ENCODE assay signal across 34 cellular contexts in the genomic region with DNA sequence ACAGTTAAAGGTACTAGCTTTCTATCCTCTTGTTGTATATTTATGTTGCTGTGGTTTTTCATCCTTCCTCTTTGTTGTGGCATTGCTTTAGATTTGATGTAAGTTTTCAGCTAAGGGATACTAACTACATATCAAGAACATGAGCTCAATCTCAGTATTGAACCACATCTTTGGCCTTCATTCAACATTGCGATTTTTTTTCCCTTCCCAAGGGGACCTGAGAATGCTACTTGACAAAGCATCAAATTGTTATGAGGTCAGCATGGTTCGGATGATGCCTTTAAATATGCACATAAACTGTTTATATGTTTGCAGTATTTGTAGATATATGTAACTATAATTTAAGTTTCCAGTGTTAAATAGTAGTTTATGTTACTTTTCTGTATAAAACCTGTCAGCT. TPM values are rescaled to one million over a fixed set of nuclear protein-coding genes. Genes with fewer than 3 reads are reported as not detected.
"Had no signal": no experiment of that assay in that cellular context is flagged by ENCODE, and none has a peak within 500 bp of the region (broad histone marks: within the 10 kb centered on the region; RNA-seq: fewer than 3 reads in every experiment).

No MANE protein-coding gene starts in this region.

- DNase-seq: activated CD4-positive, alpha-beta memory T cell treated with anti-CD3 and anti-CD28 coated beads for 36 hours; activated CD4-positive, alpha-beta T cell treated with anti-CD3 and anti-CD28 coated beads, Interleukin-2, amount 10 ng/mL, durations not matched to agents 24 days and 14 days; activated CD8-positive, alpha-beta memory T cell treated with anti-CD3 and anti-CD28 coated beads, Interleukin-2, amount 50 U/mL, for 4 hours; activated effector memory CD4-positive, alpha-beta T cell treated with anti-CD3 and anti-CD28 coated beads, Interleukin-2, amount 50 U/mL, for 16 hours; activated naive CD4-positive, alpha-beta T cell treated with anti-CD3 and anti-CD28 coated beads for 36 hours; activated naive CD8-positive, alpha-beta T cell treated with anti-CD3 and anti-CD28 coated beads for 36 hours; activated T-cell treated with anti-CD3 and anti-CD28 coated beads, Interleukin-2, amount 50 U/mL, for 1 hour; adrenal gland; aorta; colonic mucosa; effector CD8-positive, alpha-beta T cell; gastrocnemius medialis; glutamatergic neuron; left cardiac atrium; left ventricle myocardium superior; naive B cell; nephron progenitor cell; right lobe of liver; small intestine; stimulated activated CD4-positive, alpha-beta T cell treated with anti-CD3 and anti-CD28 coated beads, Interleukin-1b, Interleukin-23, amount 100 ng/mL, for 48 hours; stimulated activated CD4-positive, alpha-beta T cell treated with anti-CD3 and anti-CD28 coated beads, Interleukin-4, amount 100 ng/mL, for 4 hours; stimulated activated CD8-positive, alpha-beta memory T cell treated with anti-CD3 and anti-CD28 coated beads, Interleukin-4, amount 100 ng/mL, for 48 hours; stimulated activated naive CD8-positive, alpha-beta T cell treated with anti-CD3 and anti-CD28 coated beads, Interleukin-15, amount 100 ng/mL, for 72 hours; tibial artery; upper lobe of right lung had no signal

- H3K4me1 ChIP-seq: breast epithelium, colonic mucosa, gastrocnemius medialis, tibial artery, upper lobe of right lung had no signal

- H3K27ac ChIP-seq: adrenal gland, breast epithelium, colonic mucosa, gastrocnemius medialis, neutrophil, right lobe of liver, tibial artery, upper lobe of right lung, VCaP had no signal

- H3K9me3 ChIP-seq: adrenal gland, breast epithelium, colonic mucosa, gastrocnemius medialis, neutrophil, right lobe of liver, tibial artery, upper lobe of right lung had no signal

- H3K36me3 ChIP-seq: adrenal gland, colonic mucosa, right lobe of liver, tibial artery had no signal

- H3K4me3 ChIP-seq: adrenal gland, breast epithelium, colonic mucosa, gastrocnemius medialis, right lobe of liver, tibial artery, upper lobe of right lung had no signal

- H3K27me3 ChIP-seq: adrenal gland, breast epithelium, colonic mucosa, gastrocnemius medialis, neutrophil, right lobe of liver, tibial artery, upper lobe of right lung had no signal

RNA-seq across cellular contexts. Expression of a gene that starts 31.7 kb away (rescaled TPM):
- total RNA-seq: activated CD4-positive, alpha-beta memory T cell treated with anti-CD3 and anti-CD28 coated beads for 36 hours; activated CD4-positive, alpha-beta T cell treated with anti-CD3 and anti-CD28 coated beads, Interleukin-2, amount 10 ng/mL, durations not matched to agents 24 days and 14 days; activated naive CD4-positive, alpha-beta T cell treated with anti-CD3 and anti-CD28 coated beads for 36 hours; dermis microvascular lymphatic vessel endothelial cell; epithelial cell of proximal tubule; fibroblast of lung; left ventricle myocardium superior; lung microvascular endothelial cell; osteocyte; upper lobe of right lung had no signal
- polyA plus RNA-seq: fibroblast of lung, keratinocyte had no signal
